ENCODE assay signal across 1 cellular context in the genomic region with DNA sequence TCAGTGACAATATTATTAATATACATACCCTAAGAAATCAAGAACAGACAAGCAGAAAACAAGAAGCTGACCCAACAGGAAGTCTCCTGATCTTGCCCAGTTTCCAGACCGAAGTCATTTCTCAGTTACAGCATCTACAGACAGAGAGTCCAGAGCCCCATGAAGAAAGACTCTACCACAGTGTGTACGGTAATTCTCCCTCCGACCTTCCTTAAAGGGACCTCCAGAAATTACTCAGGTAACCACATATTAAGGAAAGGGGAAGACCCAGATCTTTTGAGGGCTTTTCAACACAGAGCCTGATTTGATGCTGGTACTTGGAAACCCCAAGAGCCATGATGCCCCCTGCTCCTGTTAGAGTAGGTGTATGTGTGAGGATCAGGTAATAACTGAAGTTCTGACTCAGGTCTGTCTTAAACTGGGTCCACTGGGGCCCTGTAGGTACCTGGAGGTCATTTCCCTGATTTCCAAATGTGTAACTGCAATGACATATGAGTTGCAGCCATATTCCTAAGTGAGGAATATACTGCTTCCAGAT.
TF ChIP-seq lines count a peak whose summit lies in the region.

No MANE protein-coding gene starts in this region.

TF ChIP-seq in IMR-90, 13 proteins besides CTCF, POLR2A, EP300 and RAD21:
- TF ChIP-seq CHD1 (IDR thresholded peaks at IDR 0.05; ENCODE audit: low read depth, low read length): no peak
- no peak for TF ChIP-seq CEBPB (IDR thresholded peaks at IDR 0.05; ENCODE audit: low read depth, low read length)
- TF ChIP-seq MAFK (IDR thresholded peaks at IDR 0.05; ENCODE audit: low read depth, low read length): no peak
- TF ChIP-seq BHLHE40 (IDR thresholded peaks at IDR 0.05; ENCODE audit: low read depth, low read length): no peak
- TF ChIP-seq ELK1 (IDR thresholded peaks at IDR 0.05; ENCODE audit: borderline replicate concordance, low read depth, low read length): no peak
- no peak for TF ChIP-seq USF2 (IDR thresholded peaks at IDR 0.05; ENCODE audit: low read depth, low read length)
- no peak for TF ChIP-seq MAZ (IDR thresholded peaks at IDR 0.05; ENCODE audit: borderline replicate concordance, low read depth, low read length)
- no peak for TF ChIP-seq MXI1 (IDR thresholded peaks at IDR 0.05; ENCODE audit: borderline replicate concordance, low read depth, low read length)
- no peak for TF ChIP-seq RCOR1 (IDR thresholded peaks at IDR 0.05; ENCODE audit: insufficient replicate concordance, low read length)
TF ChIP-seq in IMR-90: peak in this region for 0.
